ENCODE assay signal across 8 cellular contexts in the genomic region with DNA sequence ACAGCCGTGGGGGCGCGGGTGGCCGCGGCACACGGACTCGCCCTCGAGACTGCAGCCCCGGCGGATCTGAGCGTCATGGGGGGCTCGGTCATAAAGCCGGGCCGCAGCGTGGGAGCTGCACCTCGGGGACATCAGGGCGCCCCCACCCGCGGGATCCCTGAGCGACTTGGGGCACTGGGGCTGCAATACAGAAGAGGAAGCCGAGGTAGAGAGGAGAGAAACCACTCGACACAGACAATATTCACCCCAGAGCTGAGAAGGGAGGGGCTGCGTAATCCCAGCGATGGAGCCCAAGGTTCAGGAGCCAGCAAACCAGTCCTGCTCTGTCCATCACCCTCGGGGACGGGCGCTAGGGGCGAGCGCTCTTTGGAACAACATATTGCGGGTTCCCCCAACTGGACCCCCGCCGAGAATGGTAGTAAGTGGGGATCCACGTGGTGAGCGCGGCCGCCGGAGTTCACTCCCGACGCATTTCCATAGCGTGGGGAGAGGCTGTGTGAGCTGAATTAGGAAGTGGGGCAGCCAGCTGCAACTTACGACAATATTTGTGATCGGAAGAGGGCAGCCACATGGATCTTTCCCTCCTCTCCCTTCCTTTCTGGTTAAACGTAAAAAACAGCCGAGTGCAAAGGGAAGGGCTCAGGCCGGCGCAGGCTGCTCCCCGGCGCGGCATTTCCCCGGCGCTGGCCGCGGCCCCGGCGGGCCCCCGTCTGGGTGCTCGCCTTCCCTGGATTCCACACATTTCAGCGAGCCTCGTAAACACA. TPM values are rescaled to one million over a fixed set of nuclear protein-coding genes. Genes with fewer than 3 reads are reported as not detected.
DNase-seq lines count a peak whose midpoint lies in the region; ATAC-seq, FAIRE-seq and TF ChIP-seq lines count a peak whose summit lies in the region.

No MANE protein-coding gene starts in this region.

- peaks cover 3% of the 10 kb centered on the region for H3K36me3 Mint-ChIP-seq in activated CD4-positive, alpha-beta T cell treated with anti-CD3 and anti-CD28 coated beads for 36 hours (ENCODE audit: low read depth)

- peak overlapping the region; percentile 83 to 94 (median 89) for H3K4me3 ChIP-seq in mammary epithelial cell (replicated peaks in 1 of 3; ENCODE audit: insufficient read depth in 1 of 3, low read depth in 2 of 3, low read length in 3 of 3)
- H3K4me3 ChIP-seq in kidney (ENCODE audit: low read length in 2 of 2): peak overlapping the region; percentile 85 to 94

- H3K9ac ChIP-seq in mammary epithelial cell (ENCODE audit: insufficient read depth, low read length) (peak overlapping the region; percentile 74), kidney (ENCODE audit: low read length in 2 of 2) (peak overlapping the region; percentile 11 to 93)

- no peaks in the 10 kb centered on the region for H3K9me3 Mint-ChIP-seq in activated CD4-positive, alpha-beta T cell treated with anti-CD3 and anti-CD28 coated beads for 36 hours (ENCODE audit: low read depth)

- H3K27ac ChIP-seq in mammary epithelial cell (ENCODE audit: insufficient read depth, low read depth, low read length) (peak overlapping the region; percentile 61), kidney (ENCODE audit: low read depth in 2 of 2, low read length in 2 of 2) (peak overlapping the region; percentile 88 to 89)

- H3K4me3 Mint-ChIP-seq in activated CD4-positive, alpha-beta T cell treated with anti-CD3 and anti-CD28 coated beads for 36 hours: peak overlapping the region; percentile 100

- H3K4me1 Mint-ChIP-seq in activated CD4-positive, alpha-beta T cell treated with anti-CD3 and anti-CD28 coated beads for 36 hours: peaks cover 41% of the 10 kb centered on the region

- peaks cover 16% of the 10 kb centered on the region for H3K27me3 Mint-ChIP-seq in activated CD4-positive, alpha-beta T cell treated with anti-CD3 and anti-CD28 coated beads for 36 hours

- in situ Hi-C loops in SK-MEL-5 (cut with HindIII; ENCODE audit: low pct_unique_long_range_greater_than_20kb, low sequenced_read_pairs): no loop called here
- in situ Hi-C loops in mammary epithelial cell (cut with MboI; ENCODE audit: low sequenced_read_pairs in 2 of 2): loop anchor here in 1 of 2 donors (25.0 kb wide), 2 partner anchors 195 to 380 kb away; partner anchors contain the start of genes ERCC6L2 and FANCC

- H3K27ac Mint-ChIP-seq in activated CD4-positive, alpha-beta T cell treated with anti-CD3 and anti-CD28 coated beads for 36 hours: no peak overlapping the region

- FAIRE-seq in kidney (lab: Jason Lieb, UNC): no peak

- H2AFZ ChIP-seq in mammary epithelial cell (ENCODE audit: low read depth, low read length): peak overlapping the region; percentile 94

- H3K4me1 ChIP-seq in mammary epithelial cell (ENCODE audit: insufficient read depth, low read length) (peaks cover 18% of the 10 kb centered on the region), kidney (ENCODE audit: control insufficient read depth in 1 of 2, insufficient read depth in 1 of 2, low read depth in 1 of 2, low read length in 2 of 2) (peaks cover 3 to 10% of the 10 kb centered on the region in 2 donors)

- TF ChIP-seq CTCF in mammary epithelial cell (conservative IDR thresholded peaks at IDR 0.05 in 1 of 2, IDR thresholded peaks at IDR 0.05 in 1 of 2; ENCODE audit: extremely low read depth in 1 of 2, insufficient read depth in 1 of 2, low read depth in 1 of 2, low read length in 2 of 2) (no peak), kidney (IDR thresholded peaks at IDR 0.05; ENCODE audit: borderline replicate concordance, extremely low read depth, insufficient read depth) (no peak)

- H3K9me3 ChIP-seq in mammary epithelial cell (replicated peaks; ENCODE audit: insufficient read depth, low read length) (no peaks in the 10 kb centered on the region), kidney (ENCODE audit: control insufficient read depth in 1 of 2, low read length in 2 of 2) (no peaks in the 10 kb centered on the region)

- CTCF ChIA-PET in activated CD4-positive, alpha-beta T cell treated with anti-CD3 and anti-CD28 coated beads for 36 hours (lab: Charles Lee): interaction anchor here (1.2 kb wide), 1 partner anchor 12 kb away, joined by 4 read pairs; no protein-coding TSS in a partner anchor
- CTCF ChIA-PET in mammary epithelial cell (lab: Charles Lee; ENCODE audit: low non-redundant PET): no interaction called here

- H3K27me3 ChIP-seq in mammary epithelial cell (ENCODE audit: insufficient read depth, low read length): no peaks in the 10 kb centered on the region

- no TSS peak for BruUV-seq in mammary epithelial cell (replicated peaks; lab: Mats Ljungman, UMichigan)

- dilution Hi-C loops in mammary epithelial cell (cut with HindIII; ENCODE audit: low sequenced_read_pairs): no loop called here

- peak overlapping the region; percentile 98 for H3K4me2 ChIP-seq in mammary epithelial cell (ENCODE audit: insufficient read depth, low read depth, low read length)

- H4K20me1 ChIP-seq in mammary epithelial cell (ENCODE audit: insufficient read depth, low read length): no peaks in the 10 kb centered on the region

- DNase-seq in activated CD4-positive, alpha-beta T cell treated with anti-CD3 and anti-CD28 coated beads for 36 hours: peak; percentile 45
- no peak for DNase-seq in activated CD4-positive, alpha-beta T cell treated with anti-CD3 and anti-CD28 coated beads for 1 hour
- DNase-seq in HT1080 (ENCODE audit: low read depth): peak; percentile 37
- DNase-seq in SK-MEL-5 (ENCODE audit: low read depth, low spot score): peak; percentile 53
- peak; percentile 67 for DNase-seq in mammary epithelial cell
- DNase-seq in kidney: peak; percentile 87
- DNase-seq in stimulated activated CD4-positive, alpha-beta T cell treated with anti-CD3 and anti-CD28 coated beads, Interleukin-1b, Interleukin-23, amount 100 ng/mL, for 48 hours: peak; percentile 26
- no peak for DNase-seq in GDM1 (lab: John Stamatoyannopoulos, UW)

- intact Hi-C loops in activated CD4-positive, alpha-beta T cell treated with anti-CD3 and anti-CD28 coated beads for 36 hours (cut with DNase I, micrococcal nuclease): loop anchor here (1.0 to 10.0 kb wide), 5 partner anchors 13 to 1340 kb away; no protein-coding TSS in a partner anchor
- intact Hi-C loops in mammary epithelial cell (cut with micrococcal nuclease): loop anchor here (1.0 to 10.0 kb wide), 4 partner anchors 81 to 910 kb away; partner anchors contain the start of genes ERCC6L2 and ZNF367
- intact Hi-C loops in kidney (cut with DNase I): no loop called here

- peaks cover 7% of the 10 kb centered on the region for H3K79me2 ChIP-seq in mammary epithelial cell (ENCODE audit: insufficient read depth, low read length)

- POLR2A ChIA-PET in activated CD4-positive, alpha-beta T cell treated with anti-CD3 and anti-CD28 coated beads for 36 hours (lab: Charles Lee): no interaction called here

- no peak for ATAC-seq in activated CD4-positive, alpha-beta T cell treated with anti-CD3 and anti-CD28 coated beads for 36 hours

- H3K36me3 ChIP-seq in mammary epithelial cell (ENCODE audit: insufficient read depth, low read length) (no peaks in the 10 kb centered on the region), kidney (ENCODE audit: control insufficient read depth in 1 of 2, insufficient read depth in 2 of 2, low read length in 2 of 2) (no peaks in the 10 kb centered on the region)

- 1% methylated on average over 26 of the region's 59 CpGs for WGBS in mammary epithelial cell (ENCODE audit: low coverage, missing lambda C conversion rate)

RNA-seq across cellular contexts. Expression of gene PTCH1, which starts 9.9 kb away (rescaled TPM):
- 1 to 10 TPM; 4.4 to 5.6 TPM for total RNA-seq in activated CD4-positive, alpha-beta T cell treated with anti-CD3 and anti-CD28 coated beads for 36 hours
- 0.77 and 2.1 TPM in 2 replicates for total RNA-seq in HT1080 (2014; rRNA removed; shearing (Covaris generic))
- polyA plus RNA-seq in HT1080 (2015; cell fraction: cytosol; rRNA removed): 0.73 and 1.2 TPM in 2 replicates
- polyA plus RNA-seq in HT1080 (2015; cell fraction: nucleus; rRNA removed): 1.6 and 2.7 TPM in 2 replicates
- 3.8 and 9.1 TPM in 2 replicates for total RNA-seq in SK-MEL-5 (2014; rRNA removed; shearing (Covaris generic))
- polyA plus RNA-seq in SK-MEL-5 (2015; cell fraction: cytosol; rRNA removed): 7.9 and 22.5 TPM in 2 replicates
- polyA plus RNA-seq in SK-MEL-5 (2015; cell fraction: nucleus; rRNA removed): 16.5 and 62.1 TPM in 2 replicates
- 1 to 10 TPM; 5.0 to 7.0 TPM for total RNA-seq in mammary epithelial cell
- 1.7 TPM for polyA plus RNA-seq in mammary epithelial cell
- 9.3 TPM for polyA minus RNA-seq in mammary epithelial cell
- 37.2 TPM for total RNA-seq in kidney
- 2.6 TPM for polyA plus RNA-seq in kidney (ENCODE audit: insufficient read depth, low read depth, low replicate concordance)

Comparison
In these comparisons a context has a peak if more than half of its experiments do, and no peak if none do; other contexts are left out.
1. DNase-seq: peak in activated CD4-positive, alpha-beta T cell treated with anti-CD3 and anti-CD28 coated beads for 36 hours (single experiment), HT1080 (single experiment), SK-MEL-5 (single experiment), mammary epithelial cell (single experiment), kidney (single experiment) and stimulated activated CD4-positive, alpha-beta T cell treated with anti-CD3 and anti-CD28 coated beads, Interleukin-1b, Interleukin-23, amount 100 ng/mL, for 48 hours (single experiment); none in activated CD4-positive, alpha-beta T cell treated with anti-CD3 and anti-CD28 coated beads for 1 hour (single experiment) and GDM1 (single experiment).